2 cellular contexts compared by ENCODE assay signal in genomic region chr16:18805257-18805773, GRCh38.
TF ChIP-seq lines count a peak whose summit lies in the region.

No MANE protein-coding gene starts in this region.

TF ChIP-seq in SK-N-SH treated with all-trans-retinoic acid at 6 μM for 48 hours, 23 proteins besides CTCF, POLR2A, EP300 and RAD21 (continued from another document):
- TF ChIP-seq TSHZ2 (CRISPR knock-in tag; IDR thresholded peaks at IDR 0.05): no peak

TF ChIP-seq in HEK293, 187 proteins besides CTCF, POLR2A, EP300 and RAD21 (continued from another document):
- TF ChIP-seq GLI2 (tag by site-specific recombination; IDR thresholded peaks at IDR 0.05; ENCODE audit: borderline replicate concordance, low read depth) (no peak), ZNF600 (tag by site-specific recombination; IDR thresholded peaks at IDR 0.05) (no peak), ZBTB7A (tag by site-specific recombination; IDR thresholded peaks at IDR 0.05; ENCODE audit: low read depth) (no peak), ZNF677 (tag by site-specific recombination; IDR thresholded peaks at IDR 0.05) (no peak), PRDM6 (tag by site-specific recombination; IDR thresholded peaks at IDR 0.05) (peak; percentile 95)
- TF ChIP-seq, protein P1, sequence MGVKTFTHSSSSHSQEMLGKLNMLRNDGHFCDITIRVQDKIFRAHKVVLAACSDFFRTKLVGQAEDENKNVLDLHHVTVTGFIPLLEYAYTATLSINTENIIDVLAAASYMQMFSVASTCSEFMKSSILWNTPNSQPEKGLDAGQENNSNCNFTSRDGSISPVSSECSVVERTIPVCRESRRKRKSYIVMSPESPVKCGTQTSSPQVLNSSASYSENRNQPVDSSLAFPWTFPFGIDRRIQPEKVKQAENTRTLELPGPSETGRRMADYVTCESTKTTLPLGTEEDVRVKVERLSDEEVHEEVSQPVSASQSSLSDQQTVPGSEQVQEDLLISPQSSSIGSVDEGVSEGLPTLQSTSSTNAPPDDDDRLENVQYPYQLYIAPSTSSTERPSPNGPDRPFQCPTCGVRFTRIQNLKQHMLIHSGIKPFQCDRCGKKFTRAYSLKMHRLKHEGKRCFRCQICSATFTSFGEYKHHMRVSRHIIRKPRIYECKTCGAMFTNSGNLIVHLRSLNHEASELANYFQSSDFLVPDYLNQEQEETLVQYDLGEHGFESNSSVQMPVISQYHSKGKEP (tag by site-specific recombination; IDR thresholded peaks at IDR 0.05): peak; percentile 80
